Comparison of ENCODE assay signal across 8 cellular contexts in genomic region chr4:53366301-53366716, GRCh38. TPM values are rescaled to one million over a fixed set of nuclear protein-coding genes. Genes with fewer than 3 reads are reported as not detected.
DNase-seq lines count a peak whose midpoint lies in the region; ATAC-seq and TF ChIP-seq lines count a peak whose summit lies in the region.

No MANE protein-coding gene starts in this region.

- peak overlapping the region; percentile 47 to 77 (median 56) for H3K27ac ChIP-seq in Peyer's patch

- no peak for DNase-seq in activated naive CD4-positive, alpha-beta T cell treated with anti-CD3 and anti-CD28 coated beads, Interleukin-2, amount 50 U/mL, for 16 hours
- no peak for DNase-seq in Peyer's patch
- no peak for DNase-seq in fibroblast of villous mesenchyme (ENCODE audit: low read depth)
- DNase-seq in RPMI8226: no peak
- no peak for DNase-seq in NCI-H2171 (lab: John Stamatoyannopoulos, UW)

- H3K27me3 Mint-ChIP-seq in activated naive CD4-positive, alpha-beta T cell treated with anti-CD3 and anti-CD28 coated beads, Interleukin-2, amount 50 U/mL, for 24 hours: peaks cover 7% of the 10 kb centered on the region
- peaks cover 25% of the 10 kb centered on the region for H3K27me3 Mint-ChIP-seq in stimulated activated memory B cell treated with anti-CD40 and anti-IgM and Interleukin-4, amounts not matched to agents 10 μg/mL and 1 μg/mL and 100 μg/mL, for 72 hours

- peaks cover 0 to 27% (median 0%) of the 10 kb centered on the region in 4 donors for H3K4me1 ChIP-seq in Peyer's patch

- ATAC-seq in stimulated activated memory B cell treated with anti-CD40 and anti-IgM and Interleukin-4, amounts not matched to agents 10 μg/mL and 1 μg/mL and 100 μg/mL, for 72 hours: no peak
- ATAC-seq in HG03457 (IDR thresholded peaks at IDR 0.05; ENCODE audit: unreplicated experiment): no peak

- TF ChIP-seq CTCF in Peyer's patch (IDR thresholded peaks at IDR 0.05) (no peak), fibroblast of villous mesenchyme (IDR thresholded peaks at IDR 0.05; ENCODE audit: insufficient read depth, low read depth, low read length) (no peak)

- H3K4me3 Mint-ChIP-seq in activated naive CD4-positive, alpha-beta T cell treated with anti-CD3 and anti-CD28 coated beads, Interleukin-2, amount 50 U/mL, for 24 hours: peak overlapping the region; percentile 98
- H3K4me3 Mint-ChIP-seq in stimulated activated memory B cell treated with anti-CD40 and anti-IgM and Interleukin-4, amounts not matched to agents 10 μg/mL and 1 μg/mL and 100 μg/mL, for 72 hours: peak overlapping the region; percentile 96

- H3K4me3 ChIP-seq in Peyer's patch (peak overlapping the region; percentile 76 to 100 (median 86)), fibroblast of villous mesenchyme (ENCODE audit: low read depth, low read length) (peak overlapping the region; percentile 81)

- TF ChIP-seq POLR2A in Peyer's patch (IDR thresholded peaks at IDR 0.05): no peak

- H3K9me3 ChIP-seq in Peyer's patch: no peaks in the 10 kb centered on the region

- no peaks in the 10 kb centered on the region for H3K9me3 Mint-ChIP-seq in activated naive CD4-positive, alpha-beta T cell treated with anti-CD3 and anti-CD28 coated beads, Interleukin-2, amount 50 U/mL, for 24 hours
- H3K9me3 Mint-ChIP-seq in stimulated activated memory B cell treated with anti-CD40 and anti-IgM and Interleukin-4, amounts not matched to agents 10 μg/mL and 1 μg/mL and 100 μg/mL, for 72 hours: no peaks in the 10 kb centered on the region

- H3K27me3 ChIP-seq in Peyer's patch: no peaks in the 10 kb centered on the region

- H3K36me3 ChIP-seq in Peyer's patch: no peaks in the 10 kb centered on the region

- H3K36me3 Mint-ChIP-seq in activated naive CD4-positive, alpha-beta T cell treated with anti-CD3 and anti-CD28 coated beads, Interleukin-2, amount 50 U/mL, for 24 hours: peaks cover 8% of the 10 kb centered on the region
- peaks cover 12% of the 10 kb centered on the region for H3K36me3 Mint-ChIP-seq in stimulated activated memory B cell treated with anti-CD40 and anti-IgM and Interleukin-4, amounts not matched to agents 10 μg/mL and 1 μg/mL and 100 μg/mL, for 72 hours

- H3K4me1 Mint-ChIP-seq in activated naive CD4-positive, alpha-beta T cell treated with anti-CD3 and anti-CD28 coated beads, Interleukin-2, amount 50 U/mL, for 24 hours: peaks cover 29% of the 10 kb centered on the region
- H3K4me1 Mint-ChIP-seq in stimulated activated memory B cell treated with anti-CD40 and anti-IgM and Interleukin-4, amounts not matched to agents 10 μg/mL and 1 μg/mL and 100 μg/mL, for 72 hours: peaks cover 36% of the 10 kb centered on the region

- H3K27ac Mint-ChIP-seq in activated naive CD4-positive, alpha-beta T cell treated with anti-CD3 and anti-CD28 coated beads, Interleukin-2, amount 50 U/mL, for 24 hours: peak overlapping the region; percentile 99
- H3K27ac Mint-ChIP-seq in stimulated activated memory B cell treated with anti-CD40 and anti-IgM and Interleukin-4, amounts not matched to agents 10 μg/mL and 1 μg/mL and 100 μg/mL, for 72 hours: peak overlapping the region; percentile 92

RNA-seq across cellular contexts. Expression of gene SCFD2, which starts 0.4 kb away (rescaled TPM):
- 100 to 1,000 TPM in 1 of 4 donors, 10 to 100 TPM in 3; 17.3 to 165 (median 30.1) TPM for total RNA-seq in Peyer's patch
- total RNA-seq in fibroblast of villous mesenchyme: 33.2 and 35.4 TPM in 2 replicates

RNA-seq across cellular contexts. Expression of gene FIP1L1, which starts 11.1 kb away (rescaled TPM):
- total RNA-seq in Peyer's patch (10 to 100 TPM; 31.5 to 62.7 (median 45.3) TPM), fibroblast of villous mesenchyme (72.5 and 87.2 TPM in 2 replicates)
